8 cellular contexts compared by ENCODE assay signal in the genomic region with DNA sequence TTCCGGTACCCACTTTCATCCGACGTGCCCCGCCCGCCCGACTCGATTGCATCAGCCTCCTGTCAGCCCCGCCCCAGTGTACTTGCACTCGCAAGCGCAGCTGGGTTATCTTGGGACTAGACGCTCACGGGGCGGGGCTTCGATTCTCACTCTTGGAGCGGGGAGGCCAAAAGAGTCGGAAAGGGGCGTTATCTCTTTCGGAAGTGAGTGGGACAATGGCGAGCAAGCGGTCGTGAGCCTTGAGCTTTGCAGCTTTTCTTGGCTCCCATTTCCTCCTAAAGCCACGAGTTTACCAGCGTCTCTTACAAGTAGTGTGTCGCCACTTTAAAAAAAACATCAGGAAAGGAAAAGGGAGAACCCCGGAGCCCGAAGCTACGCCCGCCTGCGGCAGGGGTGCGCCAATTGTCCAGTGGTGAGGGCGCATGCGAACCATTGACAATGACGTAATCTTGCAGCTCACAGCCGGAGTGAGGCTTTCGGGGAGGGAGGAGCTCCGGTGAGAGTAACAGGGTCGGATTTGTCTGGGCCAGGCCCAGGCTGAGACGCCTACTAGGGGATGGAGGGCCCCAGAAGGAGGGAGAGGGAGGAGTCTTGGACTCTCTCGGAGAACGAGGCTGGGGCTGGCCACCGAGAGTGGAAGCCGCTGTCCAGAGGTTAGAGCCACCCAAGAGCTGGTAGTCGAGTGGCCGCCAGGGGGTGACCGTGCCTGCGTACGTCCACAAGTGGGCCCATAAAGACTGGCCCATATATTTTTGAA.
DNase-seq lines count a peak whose midpoint lies in the region; ATAC-seq and TF ChIP-seq lines count a peak whose summit lies in the region.

No MANE protein-coding gene starts in this region.

- H3K36me3 ChIP-seq in HAP-1 (replicated peaks) = no peaks in the 10 kb centered on the region

- H3K9me3 ChIP-seq in HAP-1 = no peaks in the 10 kb centered on the region

- ATAC-seq in stimulated activated naive CD8-positive, alpha-beta T cell treated with anti-CD3 and anti-CD28 coated beads, Interleukin-15, Interleukin-2, amounts not matched to agents 100 U/mL and 50 U/mL, for 24 hours = peak; percentile 98

- TF ChIP-seq CTCF in fibroblast of the aortic adventitia (IDR thresholded peaks at IDR 0.05; ENCODE audit: insufficient read depth, low read length) (peak; percentile 68), nephron (IDR thresholded peaks at IDR 0.05; ENCODE audit: unreplicated experiment in 3 of 3) (peak; percentile 55 to 68 (median 65))

- peak overlapping the region; percentile 92 to 93 (median 93) for H3K4me3 Mint-ChIP-seq in nephron

- peak overlapping the region; percentile 57 for H3K4me3 ChIP-seq in HAP-1
- peak overlapping the region; percentile 59 for H3K4me3 ChIP-seq in fibroblast of the aortic adventitia (ENCODE audit: low read depth, low read length)

- no peaks in the 10 kb centered on the region for H3K27me3 ChIP-seq in HAP-1 (ENCODE audit: low read depth)

- H3K36me3 Mint-ChIP-seq in nephron (ENCODE audit: low read depth) = peaks cover 4% of the 10 kb centered on the region

- peak; percentile 66 for TF ChIP-seq POLR2A in Raji (IDR thresholded peaks at IDR 0.05; ENCODE audit: insufficient read depth, low read depth, low read length)

- peaks cover 14% of the 10 kb centered on the region for H3K4me1 ChIP-seq in HAP-1

- no peaks in the 10 kb centered on the region for H3K27me3 Mint-ChIP-seq in nephron (ENCODE audit: low read depth)

- DNase-seq in G401 (ENCODE audit: low spot score) = peak; percentile 89
- peak; percentile 97 to 100 for DNase-seq in HAP-1 (ENCODE audit: low spot score in 2 of 2)
- peak; percentile 97 for DNase-seq in M059J (ENCODE audit: low read depth)
- peak; percentile 96 for DNase-seq in activated effector memory CD4-positive, alpha-beta T cell treated with anti-CD3 and anti-CD28 coated beads, Interleukin-2, amount 50 U/mL, for 16 hours
- peak; percentile 97 for DNase-seq in fibroblast of the aortic adventitia (ENCODE audit: low read depth)
- DNase-seq in stimulated activated naive CD8-positive, alpha-beta T cell treated with anti-CD3 and anti-CD28 coated beads, Interleukin-15, Interleukin-2, amounts not matched to agents 100 U/mL and 50 U/mL, for 24 hours = peak; percentile 90

- H3K4me1 Mint-ChIP-seq in nephron = peaks cover 32% of the 10 kb centered on the region

- H3K9me3 Mint-ChIP-seq in nephron = peaks cover 16% of the 10 kb centered on the region

- peak overlapping the region; percentile 98 to 100 (median 99) for H3K27ac Mint-ChIP-seq in nephron

- in situ Hi-C loops in G401 (cut with HindIII; ENCODE audit: low sequenced_read_pairs) (no loop called here), HAP-1 (cut with MboI; ENCODE audit: low sequenced_read_pairs) (no loop called here)

Comparison
In these comparisons a context has a peak if more than half of its experiments do, and no peak if none do; other contexts are left out.
1. Peak in every context shown above with its lines: DNase-seq, ATAC-seq and H3K4me3 ChIP-seq.